Comparison of ENCODE assay signal across 1 cellular context in the genomic region with DNA sequence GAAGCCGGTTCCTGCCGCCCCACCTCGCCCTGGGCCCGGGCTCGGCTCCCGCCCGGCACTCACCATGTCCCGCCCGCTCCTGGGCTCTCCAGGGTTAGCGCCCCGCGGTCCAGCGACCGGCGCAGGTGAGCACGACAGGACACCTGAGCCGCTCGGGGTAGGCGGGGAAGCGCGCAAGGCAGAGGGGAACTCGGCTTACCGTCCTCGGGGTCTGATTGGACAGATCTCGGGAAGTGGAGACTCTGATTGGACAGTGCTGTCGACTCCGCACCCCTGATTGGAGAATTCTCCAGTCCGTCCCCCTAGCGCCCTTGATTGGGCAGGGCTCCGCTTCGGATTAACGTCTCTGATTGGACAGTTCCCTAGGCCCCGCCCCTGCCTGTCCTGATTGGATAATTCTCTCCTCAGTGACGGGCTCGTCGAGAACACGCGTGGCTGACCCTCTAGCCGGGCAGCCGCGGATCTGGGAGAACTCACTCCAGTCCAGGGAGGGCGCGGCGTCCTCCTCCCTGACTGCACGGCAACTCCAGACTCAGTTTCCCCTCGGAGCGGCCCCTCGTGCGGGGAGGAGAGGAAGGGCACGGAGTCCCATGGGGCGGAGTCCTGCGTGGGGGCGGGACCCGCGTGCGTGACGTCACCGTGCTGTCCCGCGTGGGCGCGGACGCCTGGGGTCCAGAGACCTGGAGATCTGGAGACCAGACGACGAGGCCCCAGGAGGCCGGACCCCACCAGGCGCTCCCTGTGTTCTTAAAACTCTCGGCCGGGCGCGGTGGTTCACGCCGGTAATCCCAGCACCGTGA.
TF ChIP-seq lines count a peak whose summit lies in the region.

TSS of gene ZNF77 (minus strand) at position 197 of the 800 bp plus-strand sequence. CDS start at position 66, 131 bp downstream.

TF ChIP-seq in HEK293, 187 proteins besides CTCF, POLR2A, EP300 and RAD21 (continued from another document and continues in another):
- no peak for TF ChIP-seq ZNF449 (tag by site-specific recombination; IDR thresholded peaks at IDR 0.05)
- no peak for TF ChIP-seq ZNF335 (tag by site-specific recombination; conservative IDR thresholded peaks at IDR 0.05)
- no peak for TF ChIP-seq ZFP41 (tag by site-specific recombination; IDR thresholded peaks at IDR 0.05; ENCODE audit: borderline replicate concordance)
- TF ChIP-seq HOXA7 (CRISPR knock-in tag; IDR thresholded peaks at IDR 0.05; ENCODE audit: borderline replicate concordance), result no peak
- TF ChIP-seq ZNF2 (tag by site-specific recombination; IDR thresholded peaks at IDR 0.05), result peak; percentile 57; the same call in 1 of the 2 replicates
- no peak for TF ChIP-seq ZNF624 (tag by site-specific recombination; IDR thresholded peaks at IDR 0.05)
- TF ChIP-seq ZNF510 (tag by site-specific recombination; IDR thresholded peaks at IDR 0.05; ENCODE audit: insufficient replicate concordance), result no peak
- TF ChIP-seq ZNF221 (tag by site-specific recombination; IDR thresholded peaks at IDR 0.05; ENCODE audit: borderline replicate concordance), result peak; percentile 32; the same call in 1 of the 2 replicates
- no peak for TF ChIP-seq ZBTB1 (tag by site-specific recombination; IDR thresholded peaks at IDR 0.05)
- TF ChIP-seq ZNF521 (tag by site-specific recombination; IDR thresholded peaks at IDR 0.05), result no peak
- no peak for TF ChIP-seq ZNF514 (tag by site-specific recombination; IDR thresholded peaks at IDR 0.05)
- no peak for TF ChIP-seq ZNF664 (tag by site-specific recombination; IDR thresholded peaks at IDR 0.05)
- TF ChIP-seq ELK4 (IDR thresholded peaks at IDR 0.05; ENCODE audit: borderline replicate concordance, low read depth, low read length), result no peak
- no peak for TF ChIP-seq ZNF302 (tag by site-specific recombination; IDR thresholded peaks at IDR 0.05; ENCODE audit: low read depth)
- peak; percentile 85 for TF ChIP-seq ZNF324 (tag by site-specific recombination; IDR thresholded peaks at IDR 0.05)
- 0 out of 2 replicates have a peak, but pooled peaks have one; percentile 17 for TF ChIP-seq FEZF1 (tag by site-specific recombination; IDR thresholded peaks at IDR 0.05)
- TF ChIP-seq ZNF155 (tag by site-specific recombination; IDR thresholded peaks at IDR 0.05), result no peak
- no peak; the same call in 1 of the 2 replicates for TF ChIP-seq ZNF792 (tag by site-specific recombination; IDR thresholded peaks at IDR 0.05)
- no peak; the same call in 1 of the 2 replicates for TF ChIP-seq ZBTB11 (tag by site-specific recombination; conservative IDR thresholded peaks at IDR 0.05; ENCODE audit: low read depth)
- TF ChIP-seq TCF7L2 (IDR thresholded peaks at IDR 0.05; ENCODE audit: borderline replicate concordance, low read depth, low read length), result no peak
- TF ChIP-seq, protein P1, sequence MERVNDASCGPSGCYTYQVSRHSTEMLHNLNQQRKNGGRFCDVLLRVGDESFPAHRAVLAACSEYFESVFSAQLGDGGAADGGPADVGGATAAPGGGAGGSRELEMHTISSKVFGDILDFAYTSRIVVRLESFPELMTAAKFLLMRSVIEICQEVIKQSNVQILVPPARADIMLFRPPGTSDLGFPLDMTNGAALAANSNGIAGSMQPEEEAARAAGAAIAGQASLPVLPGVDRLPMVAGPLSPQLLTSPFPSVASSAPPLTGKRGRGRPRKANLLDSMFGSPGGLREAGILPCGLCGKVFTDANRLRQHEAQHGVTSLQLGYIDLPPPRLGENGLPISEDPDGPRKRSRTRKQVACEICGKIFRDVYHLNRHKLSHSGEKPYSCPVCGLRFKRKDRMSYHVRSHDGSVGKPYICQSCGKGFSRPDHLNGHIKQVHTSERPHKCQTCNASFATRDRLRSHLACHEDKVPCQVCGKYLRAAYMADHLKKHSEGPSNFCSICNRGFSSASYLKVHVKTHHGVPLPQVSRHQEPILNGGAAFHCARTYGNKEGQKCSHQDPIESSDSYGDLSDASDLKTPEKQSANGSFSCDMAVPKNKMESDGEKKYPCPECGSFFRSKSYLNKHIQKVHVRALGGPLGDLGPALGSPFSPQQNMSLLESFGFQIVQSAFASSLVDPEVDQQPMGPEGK (tag by site-specific recombination; IDR thresholded peaks at IDR 0.05), result peak; percentile 76; the same call in 1 of the 2 replicates
- TF ChIP-seq ZNF610 (tag by site-specific recombination; IDR thresholded peaks at IDR 0.05; ENCODE audit: borderline replicate concordance), result peak; percentile 55
- no peak for TF ChIP-seq ZNF175 (tag by site-specific recombination; IDR thresholded peaks at IDR 0.05)
- TF ChIP-seq ZBTB7A (tag by site-specific recombination; IDR thresholded peaks at IDR 0.05; ENCODE audit: low read depth), result peak; percentile 57; the same call in 1 of the 2 replicates
- peak; percentile 93 for TF ChIP-seq ZSCAN30 (tag by site-specific recombination; IDR thresholded peaks at IDR 0.05)
- TF ChIP-seq, protein P2, sequence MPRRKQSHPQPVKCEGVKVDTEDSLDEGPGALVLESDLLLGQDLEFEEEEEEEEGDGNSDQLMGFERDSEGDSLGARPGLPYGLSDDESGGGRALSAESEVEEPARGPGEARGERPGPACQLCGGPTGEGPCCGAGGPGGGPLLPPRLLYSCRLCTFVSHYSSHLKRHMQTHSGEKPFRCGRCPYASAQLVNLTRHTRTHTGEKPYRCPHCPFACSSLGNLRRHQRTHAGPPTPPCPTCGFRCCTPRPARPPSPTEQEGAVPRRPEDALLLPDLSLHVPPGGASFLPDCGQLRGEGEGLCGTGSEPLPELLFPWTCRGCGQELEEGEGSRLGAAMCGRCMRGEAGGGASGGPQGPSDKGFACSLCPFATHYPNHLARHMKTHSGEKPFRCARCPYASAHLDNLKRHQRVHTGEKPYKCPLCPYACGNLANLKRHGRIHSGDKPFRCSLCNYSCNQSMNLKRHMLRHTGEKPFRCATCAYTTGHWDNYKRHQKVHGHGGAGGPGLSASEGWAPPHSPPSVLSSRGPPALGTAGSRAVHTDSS (tag by site-specific recombination; IDR thresholded peaks at IDR 0.05), result peak; percentile 56
- TF ChIP-seq, protein P3, sequence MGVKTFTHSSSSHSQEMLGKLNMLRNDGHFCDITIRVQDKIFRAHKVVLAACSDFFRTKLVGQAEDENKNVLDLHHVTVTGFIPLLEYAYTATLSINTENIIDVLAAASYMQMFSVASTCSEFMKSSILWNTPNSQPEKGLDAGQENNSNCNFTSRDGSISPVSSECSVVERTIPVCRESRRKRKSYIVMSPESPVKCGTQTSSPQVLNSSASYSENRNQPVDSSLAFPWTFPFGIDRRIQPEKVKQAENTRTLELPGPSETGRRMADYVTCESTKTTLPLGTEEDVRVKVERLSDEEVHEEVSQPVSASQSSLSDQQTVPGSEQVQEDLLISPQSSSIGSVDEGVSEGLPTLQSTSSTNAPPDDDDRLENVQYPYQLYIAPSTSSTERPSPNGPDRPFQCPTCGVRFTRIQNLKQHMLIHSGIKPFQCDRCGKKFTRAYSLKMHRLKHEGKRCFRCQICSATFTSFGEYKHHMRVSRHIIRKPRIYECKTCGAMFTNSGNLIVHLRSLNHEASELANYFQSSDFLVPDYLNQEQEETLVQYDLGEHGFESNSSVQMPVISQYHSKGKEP (tag by site-specific recombination; IDR thresholded peaks at IDR 0.05), result no peak
- TF ChIP-seq ZNF112 (tag by site-specific recombination; IDR thresholded peaks at IDR 0.05), result no peak
- peak; percentile 40; the same call in 1 of the 2 replicates for TF ChIP-seq ZNF146 (tag by site-specific recombination; IDR thresholded peaks at IDR 0.05)
- TF ChIP-seq ZFP3 (tag by site-specific recombination; IDR thresholded peaks at IDR 0.05; ENCODE audit: low read depth), result no peak
- TF ChIP-seq ZNF266 (tag by site-specific recombination; IDR thresholded peaks at IDR 0.05; ENCODE audit: low read depth), result peak; percentile 9; the same call in 1 of the 2 replicates
- TF ChIP-seq ZNF416 (tag by site-specific recombination; IDR thresholded peaks at IDR 0.05), result no peak
- TF ChIP-seq ZNF174 (tag by site-specific recombination; IDR thresholded peaks at IDR 0.05), result no peak
- peak; percentile 45; the same call in 1 of the 2 replicates for TF ChIP-seq KLF10 (tag by site-specific recombination; IDR thresholded peaks at IDR 0.05)
- TF ChIP-seq ZNF776 (tag by site-specific recombination; IDR thresholded peaks at IDR 0.05; ENCODE audit: borderline replicate concordance), result no peak
- peak; percentile 80; the same call in 1 of the 2 replicates for TF ChIP-seq BCL11A (tag by site-specific recombination; IDR thresholded peaks at IDR 0.05; ENCODE audit: low read depth)
- no peak for TF ChIP-seq ZNF48 (tag by site-specific recombination; IDR thresholded peaks at IDR 0.05)
- TF ChIP-seq, protein P4, sequence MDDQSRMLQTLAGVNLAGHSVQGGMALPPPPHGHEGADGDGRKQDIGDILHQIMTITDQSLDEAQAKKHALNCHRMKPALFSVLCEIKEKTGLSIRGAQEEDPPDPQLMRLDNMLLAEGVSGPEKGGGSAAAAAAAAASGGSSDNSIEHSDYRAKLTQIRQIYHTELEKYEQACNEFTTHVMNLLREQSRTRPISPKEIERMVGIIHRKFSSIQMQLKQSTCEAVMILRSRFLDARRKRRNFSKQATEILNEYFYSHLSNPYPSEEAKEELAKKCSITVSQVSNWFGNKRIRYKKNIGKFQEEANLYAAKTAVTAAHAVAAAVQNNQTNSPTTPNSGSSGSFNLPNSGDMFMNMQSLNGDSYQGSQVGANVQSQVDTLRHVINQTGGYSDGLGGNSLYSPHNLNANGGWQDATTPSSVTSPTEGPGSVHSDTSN (CRISPR knock-in tag; IDR thresholded peaks at IDR 0.05), result no peak
- no peak for TF ChIP-seq ZNF366 (tag by site-specific recombination; conservative IDR thresholded peaks at IDR 0.05)
- TF ChIP-seq ZNF596 (tag by site-specific recombination; IDR thresholded peaks at IDR 0.05), result 0 out of 2 replicates have a peak, but pooled peaks have one; percentile 18
- TF ChIP-seq ZNF843 (tag by site-specific recombination; IDR thresholded peaks at IDR 0.05), result peak; percentile 67
- no peak for TF ChIP-seq ZNF350 (tag by site-specific recombination; IDR thresholded peaks at IDR 0.05)
- no peak for TF ChIP-seq ZNF16 (tag by site-specific recombination; IDR thresholded peaks at IDR 0.05; ENCODE audit: low read depth)
- TF ChIP-seq ZEB2 (tag by site-specific recombination; IDR thresholded peaks at IDR 0.05), result peak; percentile 97
- TF ChIP-seq KLF9 (tag by site-specific recombination; IDR thresholded peaks at IDR 0.05; ENCODE audit: low read depth), result peak; percentile 90
- TF ChIP-seq, protein P5, sequence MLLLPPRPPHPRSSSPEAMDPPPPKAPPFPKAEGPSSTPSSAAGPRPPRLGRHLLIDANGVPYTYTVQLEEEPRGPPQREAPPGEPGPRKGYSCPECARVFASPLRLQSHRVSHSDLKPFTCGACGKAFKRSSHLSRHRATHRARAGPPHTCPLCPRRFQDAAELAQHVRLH (tag by site-specific recombination; IDR thresholded peaks at IDR 0.05), result peak; percentile 56
- TF ChIP-seq ZNF391 (tag by site-specific recombination; IDR thresholded peaks at IDR 0.05; ENCODE audit: borderline replicate concordance, low read depth), result peak; percentile 79; the same call in 1 of the 2 replicates
- TF ChIP-seq KLF8 (tag by site-specific recombination; IDR thresholded peaks at IDR 0.05), result peak; percentile 62; the same call in 1 of the 2 replicates
- peak; percentile 78 for TF ChIP-seq YY1 (tag by site-specific recombination; IDR thresholded peaks at IDR 0.05)
- no peak for TF ChIP-seq RBAK (tag by site-specific recombination; IDR thresholded peaks at IDR 0.05)
- TF ChIP-seq ZNF549 (tag by site-specific recombination; IDR thresholded peaks at IDR 0.05), result no peak
- TF ChIP-seq PRDM1 (tag by site-specific recombination; IDR thresholded peaks at IDR 0.05), result no peak
- TF ChIP-seq ZNF138 (tag by site-specific recombination; IDR thresholded peaks at IDR 0.05; ENCODE audit: borderline replicate concordance), result no peak
- no peak for TF ChIP-seq ZNF202 (tag by site-specific recombination; IDR thresholded peaks at IDR 0.05; ENCODE audit: borderline replicate concordance)
- no peak for TF ChIP-seq HOXC10 (CRISPR knock-in tag; IDR thresholded peaks at IDR 0.05)
- TF ChIP-seq ZNF114 (tag by site-specific recombination; IDR thresholded peaks at IDR 0.05), result no peak
